Comparison of ENCODE assay signal across 19 cellular contexts in the genomic region with DNA sequence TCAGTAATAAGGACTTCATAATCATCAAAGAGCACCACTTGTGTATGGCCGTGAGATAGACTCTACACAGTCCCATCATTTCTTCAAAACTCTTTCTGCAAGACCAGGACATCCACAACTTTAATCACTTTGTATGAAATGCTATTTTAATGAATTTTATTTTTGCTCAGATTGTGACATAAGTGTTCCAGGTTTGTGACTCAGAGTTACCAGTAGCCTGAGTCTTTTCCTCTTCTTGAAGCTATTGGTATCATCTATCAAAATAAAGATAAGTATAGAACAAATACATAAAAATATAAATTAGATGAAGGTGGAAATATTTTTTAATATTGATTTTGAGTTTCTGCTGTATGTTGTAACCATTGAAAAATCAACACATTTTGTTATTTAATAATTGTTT. TPM values are rescaled to one million over a fixed set of nuclear protein-coding genes. Genes with fewer than 3 reads are reported as not detected.
DNase-seq lines count a peak whose midpoint lies in the region; ATAC-seq and TF ChIP-seq lines count a peak whose summit lies in the region.
"Had no signal": no experiment of that assay in that cellular context is flagged by ENCODE, and none has a peak within 500 bp of the region (broad histone marks: within the 10 kb centered on the region; RNA-seq: fewer than 3 reads in every experiment).

No MANE protein-coding gene starts in this region.

- H3K4me1 Mint-ChIP-seq in type B pancreatic cell (ENCODE audit: unreplicated experiment) = no peaks in the 10 kb centered on the region

- 0 out of 2 replicates have a peak, but pooled peaks cover 4% of the 10 kb centered on the region for H4K20me1 ChIP-seq in GM23248 (ENCODE audit: insufficient read depth)

- H3K27ac ChIP-seq in ACC112 (ENCODE audit: low read depth, low read length) = peak overlapping the region; percentile 53
- 0 out of 2 replicates have a peak overlapping the region, but pooled peaks have one; percentile 3 for H3K27ac ChIP-seq in GM23248
- H3K27ac ChIP-seq in brain microvascular endothelial cell = peak overlapping the region; percentile 24
- H3K27ac ChIP-seq: SK-N-MC had no signal

- H3K36me3 Mint-ChIP-seq in type B pancreatic cell = no peaks in the 10 kb centered on the region

- no peaks in the 10 kb centered on the region for H3K9me3 Mint-ChIP-seq in type B pancreatic cell
- H3K9me3 Mint-ChIP-seq: CD4-positive, alpha-beta T cell; IgD-negative memory B cell had no signal

- H2AFZ ChIP-seq in ACC112 (ENCODE audit: low read length, unreplicated experiment) = no peak overlapping the region
- no peak overlapping the region for H2AFZ ChIP-seq in GM23248

- H3K4me3 ChIP-seq in ACC112 (ENCODE audit: low read depth, low read length) (no peak overlapping the region), GM23248 (no peak overlapping the region), brain microvascular endothelial cell (ENCODE audit: low read depth, low read length) (no peak overlapping the region), foreskin fibroblast (ENCODE audit: low read depth in 1 of 2, low read length in 2 of 2) (no peak overlapping the region)
- H3K4me3 ChIP-seq: SK-N-MC had no signal

- WGBS in GM23248 (ENCODE audit: low coverage in 1 of 2, low lambda C conversion rate in 2 of 2, missing lambda C conversion rate in 2 of 2), 2 experiments = 89 to 92% methylated on average over 1 of the region's 1 CpG

- in situ Hi-C loops in GM23248 (cut with MboI) (no loop called here), brain microvascular endothelial cell (cut with HindIII; ENCODE audit: low pct_ligation_motif_present, low sequenced_read_pairs) (loop anchor here (25.0 kb wide), 1 partner anchor 88 kb away; no protein-coding TSS in a partner anchor)

- TF ChIP-seq CTCF in brain microvascular endothelial cell (IDR thresholded peaks at IDR 0.05; ENCODE audit: low read depth, low read length, missing control alignments) = no peak
- no peak for TF ChIP-seq CTCF in foreskin fibroblast (IDR thresholded peaks at IDR 0.05; ENCODE audit: low read depth, low read length)
- no peak for TF ChIP-seq CTCF in type B pancreatic cell (conservative IDR thresholded peaks at IDR 0.05)

- peaks cover 44% of the 10 kb centered on the region for H3K79me2 ChIP-seq in ACC112 (ENCODE audit: control insufficient read depth, insufficient read depth, low read length, unreplicated experiment)
- H3K79me2 ChIP-seq in GM23248 (ENCODE audit: insufficient read depth) = peaks cover 64% of the 10 kb centered on the region

- peaks cover 18% of the 10 kb centered on the region for H3F3A ChIP-seq in GM23248 (ENCODE audit: insufficient read depth)

- H3K4me1 ChIP-seq in ACC112 (ENCODE audit: control insufficient read depth, insufficient read depth, low read length, unreplicated experiment) (peaks cover 42% of the 10 kb centered on the region), GM23248 (ENCODE audit: insufficient read depth) (peaks cover 25% of the 10 kb centered on the region)

- H3K27me3 Mint-ChIP-seq in type B pancreatic cell = no peaks in the 10 kb centered on the region
- H3K27me3 Mint-ChIP-seq: CD4-positive, alpha-beta T cell; IgD-negative memory B cell had no signal

- H3K36me3 ChIP-seq in ACC112 (ENCODE audit: insufficient read depth, low read length) (no peaks in the 10 kb centered on the region), GM23248 (ENCODE audit: low read depth) (peaks cover 6% of the 10 kb centered on the region; the same call in 1 of the 2 replicates), brain microvascular endothelial cell (replicated peaks) (no peaks in the 10 kb centered on the region)

- no peak overlapping the region for H3K27ac Mint-ChIP-seq in type B pancreatic cell
- H3K27ac Mint-ChIP-seq: IgD-negative memory B cell had no signal

- no peaks in the 10 kb centered on the region for H3K9me3 ChIP-seq in GM23248 (ENCODE audit: low read depth)

- no peaks in the 10 kb centered on the region for H3K27me3 ChIP-seq in ACC112 (ENCODE audit: insufficient read depth, low read length)
- H3K27me3 ChIP-seq in GM23248 (replicated peaks; ENCODE audit: insufficient read depth) = no peaks in the 10 kb centered on the region
- no peaks in the 10 kb centered on the region for H3K27me3 ChIP-seq in brain microvascular endothelial cell (replicated peaks)

- H3K9ac ChIP-seq in GM23248 = no peak overlapping the region

- H3K4me2 ChIP-seq in GM23248 (ENCODE audit: unreplicated experiment) = peak overlapping the region; percentile 4

- DNase-seq in GM23248 (peak; percentile 68), brain microvascular endothelial cell (no peak), foreskin fibroblast (peak; percentile 16 to 56), type B pancreatic cell (ENCODE audit: extremely low spot score, unreplicated experiment) (no peak), NCI-H69 (lab: John Stamatoyannopoulos, UW) (no peak)
- DNase-seq: Calu3; CD4-positive, alpha-beta T cell; Karpas-422; NCI-H1436 treated with DMSO at 0.1 percent for 48 hours; NCI-H2029; NCI-H2171; NCI-H446 had no signal

- H3K4me3 Mint-ChIP-seq in type B pancreatic cell = no peak overlapping the region
- H3K4me3 Mint-ChIP-seq: CD4-positive, alpha-beta T cell; IgD-negative memory B cell had no signal

- no peaks in the 10 kb centered on the region for H3K9me2 ChIP-seq in GM23248 (ENCODE audit: insufficient read depth)

- ATAC-seq in GM18519 (IDR thresholded peaks at IDR 0.05; ENCODE audit: low FRiP score, unreplicated experiment) = no peak
- ATAC-seq: Panc1 had no signal

RNA-seq across cellular contexts. Expression of a gene that starts 16.6 kb away (rescaled TPM):
- not detected in 2 replicates for total RNA-seq in GM23248 (2014; rRNA removed; shearing (Covaris generic))
- polyA plus RNA-seq in GM23248 (2016; fragmentation: Nextera tagmentation; extraction: Ambion mirVana) = not detected in 2 replicates
- total RNA-seq in type B pancreatic cell (ENCODE audit: low replicate concordance) = 0.55 and 4.7 TPM in 2 replicates
- total RNA-seq: A172, MCF 10A had no signal
- polyA plus RNA-seq: IgD-negative memory B cell had no signal

Comparison
In these comparisons a context has a peak if more than half of its experiments do, and no peak if none do; other contexts are left out.
1. H3K27ac ChIP-seq: peak in every context shown above with its lines; median percentile 53 in ACC112; 24 in brain microvascular endothelial cell; 3 in GM23248.
2. DNase-seq: peak in GM23248 (single experiment) and foreskin fibroblast (2 of 2); none in brain microvascular endothelial cell (single experiment), type B pancreatic cell (single experiment) and NCI-H69 (single experiment).